Comparison of ENCODE assay signal across 21 cellular contexts in the genomic region with DNA sequence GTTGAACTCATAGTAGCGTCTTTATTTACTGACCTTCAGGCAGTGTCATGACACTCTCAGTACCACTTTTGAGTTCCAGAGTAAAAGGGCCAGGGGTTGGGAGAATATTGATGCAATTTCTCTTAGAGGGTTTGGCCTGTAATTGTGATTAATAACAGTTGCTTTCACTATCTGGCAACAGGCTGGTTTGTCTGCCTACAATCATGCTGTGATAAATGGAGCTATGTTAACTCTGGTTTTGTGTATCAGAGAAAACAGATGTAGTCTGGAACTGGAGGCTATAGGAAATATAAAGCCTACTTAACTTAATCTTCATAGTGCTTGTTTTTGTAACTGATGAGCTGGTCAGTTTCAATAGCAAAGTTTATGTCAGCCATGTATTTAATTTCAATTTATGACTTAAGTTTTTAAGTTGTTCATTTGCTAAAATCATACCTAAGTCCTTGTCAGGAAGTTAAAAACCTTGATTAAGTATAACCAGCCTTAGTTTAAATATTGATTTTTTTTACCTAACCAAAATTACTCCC.
DNase-seq lines count a peak whose midpoint lies in the region; ATAC-seq, FAIRE-seq and TF ChIP-seq lines count a peak whose summit lies in the region.
"Had no signal": no experiment of that assay in that cellular context is flagged by ENCODE, and none has a peak within 500 bp of the region (broad histone marks: within the 10 kb centered on the region; RNA-seq: fewer than 3 reads in every experiment).

No MANE protein-coding gene starts in this region.

- H3K4ac ChIP-seq in mesendoderm (ENCODE audit: low read depth, low read length): no peak overlapping the region

- no CpG with 5 or more reads among the region's 1 CpG for WGBS in mesendoderm (ENCODE audit: extremely low coverage, insufficient coverage, low lambda C conversion rate)

- no peak overlapping the region for H3K18ac ChIP-seq in mesendoderm (ENCODE audit: low read length)

- H4K8ac ChIP-seq in mesendoderm (ENCODE audit: low read depth, low read length): no peak overlapping the region

- no peak overlapping the region for H2AK5ac ChIP-seq in mesendoderm (ENCODE audit: low read length)

- intact Hi-C loops in sciatic nerve (cut with DNase I): no loop called here

- no peak overlapping the region for H2BK5ac ChIP-seq in mesendoderm (ENCODE audit: low read length)

- ATAC-seq in GM21825 (IDR thresholded peaks at IDR 0.05; ENCODE audit: unreplicated experiment): no peak
- ATAC-seq in HG02840 (IDR thresholded peaks at IDR 0.05; ENCODE audit: low FRiP score, unreplicated experiment): no peak
- no peak for ATAC-seq in sciatic nerve
- ATAC-seq: WTC11 had no signal

- H3K36me3 ChIP-seq in mesendoderm (ENCODE audit: control insufficient read depth, insufficient read depth, low read length): no peaks in the 10 kb centered on the region
- H3K36me3 ChIP-seq: right atrium auricular region had no signal

- no peak overlapping the region for H3K56ac ChIP-seq in mesendoderm (ENCODE audit: low read length)

- DNase-seq in GM12891 (ENCODE audit: insufficient read length, low spot score): no peak
- DNase-seq in NCI-H1930 (lab: John Stamatoyannopoulos, UW): peak; percentile 90 to 92
- DNase-seq in amniotic epithelial cell (ENCODE audit: low read depth): peak; percentile 79
- peak; percentile 72 for DNase-seq in mesendoderm
- DNase-seq in stimulated activated CD4-positive, alpha-beta T cell treated with anti-CD3 and anti-CD28 coated beads, Interleukin-2, amount 100 ng/mL, for 48 hours: no peak
- no peak for DNase-seq in sciatic nerve (ENCODE audit: low spot score)
- DNase-seq: activated CD4-positive, alpha-beta memory T cell treated with anti-CD3 and anti-CD28 coated beads for 36 hours; activated gamma-delta T cell; AML-193; foreskin melanocyte; hippocampal formation; MM.1S; NCI-H187 treated with DMSO at 0.1 percent for 48 hours; NCI-H526; SIG-M5; stimulated activated CD4-positive, alpha-beta T cell treated with anti-CD3 and anti-CD28 coated beads, Interleukin-15, amount 100 ng/mL, for 24 hours had no signal

- H3K9ac ChIP-seq in mesendoderm (ENCODE audit: low read length): no peak overlapping the region

- TF ChIP-seq POLR2A in GM12891 (IDR thresholded peaks at IDR 0.05; ENCODE audit: low read depth, low read length): no peak

- no peak overlapping the region for H3K4me3 ChIP-seq in mesendoderm (ENCODE audit: low read length)
- H3K4me3 ChIP-seq: right atrium auricular region had no signal

- H3K27ac ChIP-seq in mesendoderm (ENCODE audit: low read depth, low read length): no peak overlapping the region
- H3K27ac ChIP-seq: right atrium auricular region had no signal

- FAIRE-seq in GM12891 (lab: Jason Lieb, UNC): peak; percentile 54
- FAIRE-seq: bronchial epithelial cell had no signal

- no peaks in the 10 kb centered on the region for H3K27me3 ChIP-seq in mesendoderm (ENCODE audit: insufficient read depth, low read length, poor library complexity)
- H3K27me3 ChIP-seq: right atrium auricular region had no signal

- no peak overlapping the region for H3K4me2 ChIP-seq in mesendoderm (ENCODE audit: low read length)

- no peaks in the 10 kb centered on the region for H3K79me2 ChIP-seq in mesendoderm (ENCODE audit: control insufficient read depth, insufficient read depth, low read length)

- peaks cover 2% of the 10 kb centered on the region for H3K4me1 ChIP-seq in mesendoderm (ENCODE audit: control insufficient read depth, low read depth, low read length)
- H3K4me1 ChIP-seq: right atrium auricular region had no signal

- no peak overlapping the region for H2BK15ac ChIP-seq in mesendoderm (replicated peaks; ENCODE audit: low read depth)

- H3K23ac ChIP-seq in mesendoderm (ENCODE audit: low read length): no peak overlapping the region

- H4K5ac ChIP-seq in mesendoderm (ENCODE audit: low read length): no peak overlapping the region

- no peak overlapping the region for H2BK120ac ChIP-seq in mesendoderm (ENCODE audit: low read depth, low read length)

- no peaks in the 10 kb centered on the region for H3K79me1 ChIP-seq in mesendoderm (ENCODE audit: low read length)

TF ChIP-seq in GM12891, 5 proteins besides CTCF, POLR2A, EP300 and RAD21:
- TF ChIP-seq POU2F2 (IDR thresholded peaks at IDR 0.05; ENCODE audit: low read depth, low read length) (no peak), PAX5 (IDR thresholded peaks at IDR 0.05; ENCODE audit: insufficient read depth, low read length, severe bottlenecking) (no peak), TAF1 (IDR thresholded peaks at IDR 0.05; ENCODE audit: low read depth, low read length) (no peak), SPI1 (IDR thresholded peaks at IDR 0.05; ENCODE audit: low read depth, low read length) (no peak), POLR2AphosphoS5 (IDR thresholded peaks at IDR 0.05; ENCODE audit: low read depth, low read length) (no peak)

Comparison
In these comparisons a context has a peak if more than half of its experiments do, and no peak if none do; other contexts are left out.
1. DNase-seq: peak in NCI-H1930 (2 of 2), amniotic epithelial cell (single experiment) and mesendoderm (single experiment); none in GM12891 (single experiment), stimulated activated CD4-positive, alpha-beta T cell treated with anti-CD3 and anti-CD28 coated beads, Interleukin-2, amount 100 ng/mL, for 48 hours (0 of 2) and sciatic nerve (single experiment).